13 cellular contexts compared by ENCODE assay signal in the genomic region with DNA sequence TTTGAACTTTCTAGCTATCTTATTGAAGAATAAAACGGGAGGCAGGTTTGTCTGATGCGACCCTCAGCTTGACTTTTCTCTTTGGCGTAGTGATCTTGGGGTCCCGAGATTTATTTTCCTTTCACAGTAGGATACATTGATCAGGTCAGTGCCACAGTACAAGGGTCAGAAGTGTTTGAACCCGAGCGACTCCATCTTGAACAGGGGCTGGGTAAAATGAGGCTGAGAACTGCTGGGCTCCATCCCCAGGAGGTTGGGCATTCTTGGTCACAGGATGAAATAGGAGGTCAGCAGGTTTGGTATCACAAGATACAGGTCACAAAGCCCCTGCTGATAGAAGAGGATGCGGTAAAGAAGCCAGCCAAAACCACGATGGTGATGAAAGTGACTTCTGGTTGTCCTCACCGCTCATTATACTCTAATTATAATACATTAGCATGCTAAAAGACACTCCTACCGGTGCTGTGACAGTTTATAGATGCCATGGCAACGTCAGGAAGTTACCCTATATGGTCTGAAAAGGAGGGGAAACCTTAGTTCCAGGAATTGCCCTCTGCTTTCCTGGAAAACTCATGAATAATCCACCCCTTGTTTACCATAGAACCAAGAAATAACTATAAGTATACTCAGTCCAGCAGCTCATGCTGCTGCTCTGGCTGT. TPM values are rescaled to one million over a fixed set of nuclear protein-coding genes. Genes with fewer than 3 reads are reported as not detected.
DNase-seq lines count a peak whose midpoint lies in the region; ATAC-seq and TF ChIP-seq lines count a peak whose summit lies in the region.
"Had no signal": no experiment of that assay in that cellular context is flagged by ENCODE, and none has a peak within 500 bp of the region (broad histone marks: within the 10 kb centered on the region; RNA-seq: fewer than 3 reads in every experiment).

No MANE protein-coding gene starts in this region.

- no peaks in the 10 kb centered on the region for H3K9me3 Mint-ChIP-seq in activated naive CD8-positive, alpha-beta T cell (ENCODE audit: low read depth)
- no peaks in the 10 kb centered on the region for H3K9me3 Mint-ChIP-seq in activated naive CD8-positive, alpha-beta T cell treated with anti-CD3 and anti-CD28 coated beads, Interleukin-2, amount 50 U/mL, for 24 hours
- peaks cover 2% of the 10 kb centered on the region for H3K9me3 Mint-ChIP-seq in activated naive CD8-positive, alpha-beta T cell treated with anti-CD3 and anti-CD28 coated beads, Interleukin-2, amount 10 ng/mL, durations not matched to agents 7 days and 5 days
- no peaks in the 10 kb centered on the region for H3K9me3 Mint-ChIP-seq in nephron progenitor cell

- POLR2A ChIA-PET in activated naive CD8-positive, alpha-beta T cell treated with anti-CD3 and anti-CD28 coated beads, Interleukin-2, amount 10 ng/mL, durations not matched to agents 7 days and 5 days (lab: Charles Lee): no interaction called here

- no peak overlapping the region for H2BK5ac ChIP-seq in neuronal stem cell (ENCODE audit: low read length)

- peak overlapping the region; percentile 13 for H2AFZ ChIP-seq in neuronal stem cell (ENCODE audit: low read length)

- no peak overlapping the region for H3K4me3 ChIP-seq in neuronal stem cell (ENCODE audit: low read length in 2 of 2)
- H3K4me3 ChIP-seq: vagina had no signal

- no peak overlapping the region for H3K27ac ChIP-seq in neuronal stem cell (replicated peaks; ENCODE audit: low read length)
- H3K27ac ChIP-seq: RWPE1, vagina had no signal

- H3K36me3 Mint-ChIP-seq in activated naive CD8-positive, alpha-beta T cell: peaks cover 5% of the 10 kb centered on the region
- H3K36me3 Mint-ChIP-seq in activated naive CD8-positive, alpha-beta T cell treated with anti-CD3 and anti-CD28 coated beads, Interleukin-2, amount 50 U/mL, for 24 hours (ENCODE audit: low read depth): peaks cover 16% of the 10 kb centered on the region
- H3K36me3 Mint-ChIP-seq in activated naive CD8-positive, alpha-beta T cell treated with anti-CD3 and anti-CD28 coated beads, Interleukin-2, amount 10 ng/mL, durations not matched to agents 7 days and 5 days: peaks cover 29% of the 10 kb centered on the region
- peaks cover 12% of the 10 kb centered on the region for H3K36me3 Mint-ChIP-seq in nephron progenitor cell (ENCODE audit: low read depth)

- H3K79me1 ChIP-seq in neuronal stem cell (ENCODE audit: low read depth, low read length): peaks cover 9% of the 10 kb centered on the region

- no peak overlapping the region for H3K18ac ChIP-seq in neuronal stem cell (ENCODE audit: low read length)

- no peaks in the 10 kb centered on the region for H3K27me3 Mint-ChIP-seq in activated naive CD8-positive, alpha-beta T cell
- no peaks in the 10 kb centered on the region for H3K27me3 Mint-ChIP-seq in activated naive CD8-positive, alpha-beta T cell treated with anti-CD3 and anti-CD28 coated beads, Interleukin-2, amount 50 U/mL, for 24 hours
- H3K27me3 Mint-ChIP-seq in activated naive CD8-positive, alpha-beta T cell treated with anti-CD3 and anti-CD28 coated beads, Interleukin-2, amount 10 ng/mL, durations not matched to agents 7 days and 5 days: no peaks in the 10 kb centered on the region
- H3K27me3 Mint-ChIP-seq in nephron progenitor cell (ENCODE audit: low read depth, poor library complexity): peaks cover 8% of the 10 kb centered on the region

- TF ChIP-seq CTCF in nephron progenitor cell (IDR thresholded peaks at IDR 0.05): no peak

- H3K27me3 ChIP-seq in neuronal stem cell (ENCODE audit: control insufficient read depth in 3 of 3, insufficient read depth in 3 of 3, low read depth in 1 of 3, low read length in 3 of 3): peaks cover 0 to 1% (median 0%) of the 10 kb centered on the region in 3 experiments
- H3K27me3 ChIP-seq: vagina had no signal

- no peak overlapping the region for H4K8ac ChIP-seq in neuronal stem cell (ENCODE audit: low read depth, low read length)

- H4K91ac ChIP-seq in neuronal stem cell (ENCODE audit: low read depth, low read length, poor library complexity): no peak overlapping the region

- no peak overlapping the region for H3K9ac ChIP-seq in neuronal stem cell (ENCODE audit: low read depth, low read length, poor library complexity)

- peaks cover 41% of the 10 kb centered on the region for H3K4me1 Mint-ChIP-seq in activated naive CD8-positive, alpha-beta T cell (ENCODE audit: low read depth)
- H3K4me1 Mint-ChIP-seq in activated naive CD8-positive, alpha-beta T cell treated with anti-CD3 and anti-CD28 coated beads, Interleukin-2, amount 50 U/mL, for 24 hours: peaks cover 37% of the 10 kb centered on the region
- peaks cover 36% of the 10 kb centered on the region for H3K4me1 Mint-ChIP-seq in activated naive CD8-positive, alpha-beta T cell treated with anti-CD3 and anti-CD28 coated beads, Interleukin-2, amount 10 ng/mL, durations not matched to agents 7 days and 5 days
- peaks cover 30% of the 10 kb centered on the region for H3K4me1 Mint-ChIP-seq in nephron progenitor cell

- H2AK5ac ChIP-seq in neuronal stem cell (ENCODE audit: low read depth, low read length): no peak overlapping the region

- H3K4me3 Mint-ChIP-seq in activated naive CD8-positive, alpha-beta T cell: peak overlapping the region; percentile 10
- no peak overlapping the region for H3K4me3 Mint-ChIP-seq in activated naive CD8-positive, alpha-beta T cell treated with anti-CD3 and anti-CD28 coated beads, Interleukin-2, amount 50 U/mL, for 24 hours
- peak overlapping the region; percentile 35 for H3K4me3 Mint-ChIP-seq in activated naive CD8-positive, alpha-beta T cell treated with anti-CD3 and anti-CD28 coated beads, Interleukin-2, amount 10 ng/mL, durations not matched to agents 7 days and 5 days
- H3K4me3 Mint-ChIP-seq in nephron progenitor cell: no peak overlapping the region

- H3K4ac ChIP-seq in neuronal stem cell (ENCODE audit: low read length): no peak overlapping the region

- no peaks in the 10 kb centered on the region for H3K9me3 ChIP-seq in neuronal stem cell (replicated peaks in 1 of 2; ENCODE audit: control insufficient read depth in 2 of 2, insufficient read depth in 1 of 2, low read depth in 1 of 2, low read length in 2 of 2)
- H3K9me3 ChIP-seq: vagina had no signal

- peaks cover 6 to 21% of the 10 kb centered on the region in 2 donors for H3K4me1 ChIP-seq in neuronal stem cell (ENCODE audit: control insufficient read depth in 2 of 2, insufficient read depth in 1 of 2, low read depth in 1 of 2, low read length in 2 of 2)

- no peak overlapping the region for H3K4me2 ChIP-seq in neuronal stem cell (ENCODE audit: insufficient read depth, low read length, poor library complexity, severe bottlenecking)

- H2BK120ac ChIP-seq in neuronal stem cell (ENCODE audit: low read depth, low read length): no peak overlapping the region

- no peak overlapping the region for H2BK12ac ChIP-seq in neuronal stem cell (ENCODE audit: low read length)

- no peak overlapping the region for H3K14ac ChIP-seq in neuronal stem cell (ENCODE audit: low read length)

- ATAC-seq in activated naive CD8-positive, alpha-beta T cell treated with anti-CD3 and anti-CD28 coated beads, Interleukin-2, amount 50 U/mL, for 24 hours: no peak
- no peak for ATAC-seq in activated naive CD8-positive, alpha-beta T cell treated with anti-CD3 and anti-CD28 coated beads, Interleukin-2, amount 10 ng/mL, durations not matched to agents 7 days and 5 days (ENCODE audit: low read depth)
- ATAC-seq in GM21825 (IDR thresholded peaks at IDR 0.05; ENCODE audit: unreplicated experiment): no peak

- H3K36me3 ChIP-seq in neuronal stem cell (replicated peaks in 1 of 2; ENCODE audit: control insufficient read depth in 2 of 2, insufficient read depth in 2 of 2, low read length in 2 of 2): peaks cover 3 to 21% of the 10 kb centered on the region in 2 donors
- H3K36me3 ChIP-seq: vagina had no signal

- H3K27ac Mint-ChIP-seq in activated naive CD8-positive, alpha-beta T cell: peak overlapping the region; percentile 79
- no peak overlapping the region for H3K27ac Mint-ChIP-seq in activated naive CD8-positive, alpha-beta T cell treated with anti-CD3 and anti-CD28 coated beads, Interleukin-2, amount 50 U/mL, for 24 hours
- peak overlapping the region; percentile 58 for H3K27ac Mint-ChIP-seq in activated naive CD8-positive, alpha-beta T cell treated with anti-CD3 and anti-CD28 coated beads, Interleukin-2, amount 10 ng/mL, durations not matched to agents 7 days and 5 days
- H3K27ac Mint-ChIP-seq in nephron progenitor cell: no peak overlapping the region

- DNase-seq in activated naive CD8-positive, alpha-beta T cell treated with anti-CD3 and anti-CD28 coated beads, Interleukin-2, amount 50 U/mL, for 24 hours: no peak
- DNase-seq in NAMALWA (ENCODE audit: low spot score) (peak; percentile 72), neuronal stem cell (ENCODE audit: low spot score) (no peak), cerebellar nuclear complex (lab: John Stamatoyannopoulos, UW) (no peak), nephron progenitor cell (no peak)
- DNase-seq in activated naive CD8-positive, alpha-beta T cell treated with anti-CD3 and anti-CD28 coated beads, Interleukin-2, amount 10 ng/mL, durations not matched to agents 7 days and 5 days: no peak
- DNase-seq: mesendoderm, NCI-H2081, NCI-H526 treated with DMSO at 0.1 percent for 48 hours had no signal

- H3K23ac ChIP-seq in neuronal stem cell (ENCODE audit: low read depth, low read length, poor library complexity): no peak overlapping the region

- no peak overlapping the region for H2BK15ac ChIP-seq in neuronal stem cell (ENCODE audit: low read length)

- no CpG with 5 or more reads among the region's 11 CpGs for WGBS in neuronal stem cell (ENCODE audit: extremely low coverage in 2 of 2, insufficient read length in 2 of 2, insufficient replicate concordance in 1 of 2), 2 donors

RNA-seq across cellular contexts. Expression of gene TECPR1, which starts 3.0 kb away (rescaled TPM):
- total RNA-seq in activated naive CD8-positive, alpha-beta T cell treated with anti-CD3 and anti-CD28 coated beads, Interleukin-2, amount 10 ng/mL, durations not matched to agents 7 days and 5 days: 10 to 100 TPM; 78.9 to 80.2 TPM
- 7.3 TPM for polyA plus RNA-seq in neuronal stem cell (2013, experiment 1 of 2)
- 7.5 TPM for polyA plus RNA-seq in neuronal stem cell (2013, experiment 2 of 2)

RNA-seq across cellular contexts. Expression of gene BRI3, which starts 26.4 kb away (rescaled TPM):
- total RNA-seq in activated naive CD8-positive, alpha-beta T cell treated with anti-CD3 and anti-CD28 coated beads, Interleukin-2, amount 10 ng/mL, durations not matched to agents 7 days and 5 days: 10 to 100 TPM; 53.6 to 55.3 TPM
- 197 TPM for polyA plus RNA-seq in neuronal stem cell (2013, experiment 1 of 2)
- polyA plus RNA-seq in neuronal stem cell (2013, experiment 2 of 2): 198 TPM

RNA-seq across cellular contexts. Expression of gene BHLHA15, which starts 43.8 kb away (rescaled TPM):
- total RNA-seq in activated naive CD8-positive, alpha-beta T cell treated with anti-CD3 and anti-CD28 coated beads, Interleukin-2, amount 10 ng/mL, durations not matched to agents 7 days and 5 days: not detected
- 2.4 TPM for polyA plus RNA-seq in neuronal stem cell (2013, experiment 1 of 2)
- 2.2 TPM for polyA plus RNA-seq in neuronal stem cell (2013, experiment 2 of 2)
- total RNA-seq: vagina had no signal

Comparison
In these comparisons a context has a peak if more than half of its experiments do, and no peak if none do; other contexts are left out.
1. H3K27ac Mint-ChIP-seq: peak in activated naive CD8-positive, alpha-beta T cell (single experiment) and activated naive CD8-positive, alpha-beta T cell treated with anti-CD3 and anti-CD28 coated beads, Interleukin-2, amount 10 ng/mL, durations not matched to agents 7 days and 5 days (single experiment); none in activated naive CD8-positive, alpha-beta T cell treated with anti-CD3 and anti-CD28 coated beads, Interleukin-2, amount 50 U/mL, for 24 hours (single experiment) and nephron progenitor cell (single experiment).
2. H3K4me3 Mint-ChIP-seq: peak in activated naive CD8-positive, alpha-beta T cell (single experiment) and activated naive CD8-positive, alpha-beta T cell treated with anti-CD3 and anti-CD28 coated beads, Interleukin-2, amount 10 ng/mL, durations not matched to agents 7 days and 5 days (single experiment); none in activated naive CD8-positive, alpha-beta T cell treated with anti-CD3 and anti-CD28 coated beads, Interleukin-2, amount 50 U/mL, for 24 hours (single experiment) and nephron progenitor cell (single experiment).